In the genomic region with DNA sequence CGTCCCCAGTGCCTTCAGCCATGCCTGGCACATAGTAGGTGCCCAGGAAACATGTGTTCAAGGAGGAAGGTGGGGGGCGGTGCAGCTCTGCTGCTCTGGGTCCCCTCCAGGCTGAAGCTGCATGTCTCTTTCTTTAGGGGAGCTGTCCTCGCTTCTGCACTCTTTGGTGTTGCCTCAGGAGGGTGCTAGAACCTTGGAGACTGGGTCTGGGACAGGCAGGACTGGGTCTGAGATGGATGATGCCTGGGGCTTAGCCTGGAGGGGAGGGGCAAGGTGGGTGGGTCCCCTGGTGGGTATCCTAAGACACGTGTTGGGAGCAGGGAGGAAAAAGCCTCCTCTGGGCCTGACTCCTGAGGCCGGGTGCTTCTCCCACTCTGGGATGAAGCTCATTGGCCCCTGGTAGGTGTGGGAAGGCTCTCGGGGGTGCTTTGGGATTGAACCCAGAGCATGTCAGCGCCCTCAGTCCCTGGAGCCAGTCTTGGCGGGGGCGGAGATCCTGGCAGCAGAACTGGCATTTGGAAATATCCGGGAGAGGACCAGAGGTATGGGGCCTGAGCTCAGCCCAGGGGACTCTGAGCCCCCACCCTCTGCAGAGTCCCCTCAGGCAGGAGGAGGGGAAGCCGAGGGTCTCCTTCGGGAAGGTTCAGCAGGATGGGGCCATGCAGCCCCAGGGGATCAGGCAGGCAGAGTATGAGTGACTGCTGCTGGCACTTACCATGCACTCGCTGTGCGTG, we compare ENCODE assay signal across 1 cellular context.
TF ChIP-seq lines count a peak whose summit lies in the region.

No MANE protein-coding gene starts in this region.

TF ChIP-seq in H1, 55 proteins besides CTCF, POLR2A, EP300 and RAD21:
- TF ChIP-seq SIX5 (IDR thresholded peaks at IDR 0.05; ENCODE audit: low read depth, low read length) = no peak
- TF ChIP-seq RXRA (IDR thresholded peaks at IDR 0.05; ENCODE audit: insufficient read depth, low read depth, low read length) = no peak
- TF ChIP-seq FOSL1 (IDR thresholded peaks at IDR 0.05; ENCODE audit: insufficient read depth, low read depth, low read length) = no peak
- TF ChIP-seq GABPA (IDR thresholded peaks at IDR 0.05; ENCODE audit: borderline replicate concordance, insufficient read depth, low read length) = no peak
- TF ChIP-seq RNF2 (IDR thresholded peaks at IDR 0.05; ENCODE audit: borderline replicate concordance, low read depth, low read length, missing control alignments, poor library complexity, severe bottlenecking) = no peak
- no peak for TF ChIP-seq RBBP5 (IDR thresholded peaks at IDR 0.05; ENCODE audit: borderline replicate concordance, low read depth, low read length)
- no peak for TF ChIP-seq SP2 (IDR thresholded peaks at IDR 0.05; ENCODE audit: low read length)
- TF ChIP-seq KDM1A (IDR thresholded peaks at IDR 0.05; ENCODE audit: borderline replicate concordance, low read length) = no peak
- no peak for TF ChIP-seq EGR1 (IDR thresholded peaks at IDR 0.05; ENCODE audit: borderline replicate concordance, low read depth, low read length)
- no peak for TF ChIP-seq SIRT6 (IDR thresholded peaks at IDR 0.05; ENCODE audit: low read length)
- TF ChIP-seq JUND (IDR thresholded peaks at IDR 0.05; ENCODE audit: low read length) = no peak
- TF ChIP-seq CTBP2 (IDR thresholded peaks at IDR 0.05; ENCODE audit: borderline replicate concordance, insufficient read depth, insufficient read length, low read length) = no peak
- TF ChIP-seq YY1 (IDR thresholded peaks at IDR 0.05; ENCODE audit: low read depth, low read length) = no peak
- no peak for TF ChIP-seq NANOG (IDR thresholded peaks at IDR 0.05; ENCODE audit: insufficient read depth, low read depth, low read length, poor library complexity, severe bottlenecking)
- no peak for TF ChIP-seq CHD2 (IDR thresholded peaks at IDR 0.05; ENCODE audit: low read length)
- TF ChIP-seq CREB1 (IDR thresholded peaks at IDR 0.05) = no peak
- TF ChIP-seq JUN (IDR thresholded peaks at IDR 0.05; ENCODE audit: low read depth, low read length) = no peak
- no peak for TF ChIP-seq CBX8 (IDR thresholded peaks at IDR 0.05; ENCODE audit: borderline replicate concordance, low read depth, low read length)
